Comparison of ENCODE assay signal across 1 cellular context in the genomic region with DNA sequence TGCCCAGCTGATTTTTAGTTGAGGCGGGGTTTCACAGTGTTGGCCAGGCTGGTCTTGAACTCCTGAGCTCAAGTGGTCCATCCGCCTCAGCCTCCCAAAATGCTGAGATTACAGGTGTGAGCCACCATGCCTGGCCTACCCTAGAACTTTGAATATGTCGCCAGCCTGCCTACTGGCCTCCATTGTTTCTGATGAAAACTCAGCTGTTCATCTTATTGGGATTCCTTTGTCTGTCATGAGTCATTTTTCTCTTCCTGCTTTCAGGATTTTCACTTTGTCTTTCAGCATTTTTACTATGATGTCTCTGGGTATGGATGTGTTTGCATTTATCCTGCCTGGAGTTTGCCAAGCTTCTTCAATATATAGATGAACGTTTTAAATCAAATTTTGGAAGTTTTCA.
TF ChIP-seq lines count a peak whose summit lies in the region.

No MANE protein-coding gene starts in this region.

TF ChIP-seq in HepG2, 621 proteins besides CTCF, POLR2A, EP300 and RAD21:
- TF ChIP-seq HNRNPL (IDR thresholded peaks at IDR 0.05; ENCODE audit: low read depth, low read length): no peak
- no peak for TF ChIP-seq ZEB1 (IDR thresholded peaks at IDR 0.05; ENCODE audit: insufficient replicate concordance, low read depth)
- TF ChIP-seq ZNF501 (CRISPR knock-in tag; IDR thresholded peaks at IDR 0.05): no peak
- no peak for TF ChIP-seq BCL6 (CRISPR knock-in tag; IDR thresholded peaks at IDR 0.05)
- TF ChIP-seq ZNF317 (CRISPR knock-in tag; IDR thresholded peaks at IDR 0.05): peak; percentile 97
- TF ChIP-seq KLF15 (CRISPR knock-in tag; IDR thresholded peaks at IDR 0.05; ENCODE audit: borderline replicate concordance): no peak
